Comparison of ENCODE assay signal across 12 cellular contexts in genomic region chrX:13662537-13662841, GRCh38. TPM values are rescaled to one million over a fixed set of nuclear protein-coding genes. Genes with fewer than 3 reads are reported as not detected.
DNase-seq lines count a peak whose midpoint lies in the region; ATAC-seq, FAIRE-seq and TF ChIP-seq lines count a peak whose summit lies in the region.
"Had no signal": no experiment of that assay in that cellular context is flagged by ENCODE, and none has a peak within 500 bp of the region (broad histone marks: within the 10 kb centered on the region; RNA-seq: fewer than 3 reads in every experiment).

No MANE protein-coding gene starts in this region.

- H3K27ac ChIP-seq in MM.1S (ENCODE audit: low read length) (peak overlapping the region; percentile 100), small intestine (ENCODE audit: low read depth in 1 of 2, low read length in 1 of 2) (peak overlapping the region in 1 of 2 donors; percentile 76)

- H3K4me1 Mint-ChIP-seq in activated CD4-positive, alpha-beta T cell treated with anti-CD3 and anti-CD28 coated beads for 36 hours = peaks cover 26% of the 10 kb centered on the region
- no peaks in the 10 kb centered on the region for H3K4me1 Mint-ChIP-seq in stimulated activated memory B cell treated with anti-CD40 and anti-IgM and Interleukin-4, amounts not matched to agents 10 μg/mL and 1 μg/mL and 100 μg/mL, for 72 hours
- peaks cover 9 to 20% (median 10%) of the 10 kb centered on the region in 3 donors for H3K4me1 Mint-ChIP-seq in T-cell

- H3K79me2 ChIP-seq in MM.1S (ENCODE audit: low read length) = peaks cover 12% of the 10 kb centered on the region

- peak overlapping the region; percentile 79 for H3K4me2 ChIP-seq in MM.1S (ENCODE audit: low read depth, low read length)

- FAIRE-seq in small intestine (lab: Jason Lieb, UNC) = no peak
- FAIRE-seq: G401.6 had no signal

- CTCF ChIA-PET in activated CD4-positive, alpha-beta T cell treated with anti-CD3 and anti-CD28 coated beads for 36 hours (lab: Charles Lee) = interaction anchor here (0.6 to 1.1 kb wide), 5 partner anchors 54 to 571 kb away, joined by 3 to 4 read pairs (median 3); no protein-coding TSS in a partner anchor
- CTCF ChIA-PET in T-cell (lab: Charles Lee) = interaction anchor here (0.6 to 1.1 kb wide), 6 partner anchors 9 to 849 kb away, joined by 3 to 6 read pairs (median 3); no protein-coding TSS in a partner anchor

- WGBS in small intestine, 3 donors = 43 to 64% (median 55%) methylated on average over 1 of the region's 1 CpG

- H3K9me3 Mint-ChIP-seq in activated CD4-positive, alpha-beta T cell treated with anti-CD3 and anti-CD28 coated beads for 36 hours (ENCODE audit: low read depth) = no peaks in the 10 kb centered on the region
- H3K9me3 Mint-ChIP-seq in stimulated activated memory B cell treated with anti-CD40 and anti-IgM and Interleukin-4, amounts not matched to agents 10 μg/mL and 1 μg/mL and 100 μg/mL, for 72 hours = no peaks in the 10 kb centered on the region
- no peaks in the 10 kb centered on the region for H3K9me3 Mint-ChIP-seq in T-cell
- H3K9me3 Mint-ChIP-seq: activated naive CD4-positive, alpha-beta T cell treated with anti-CD3 and anti-CD28 coated beads, Interleukin-2, amount 50 U/mL, for 24 hours had no signal

- H3K27me3 ChIP-seq in MM.1S (replicated peaks; ENCODE audit: insufficient read depth, low read length) (no peaks in the 10 kb centered on the region), small intestine (ENCODE audit: control insufficient read depth in 2 of 2, insufficient read depth in 2 of 2, low read length in 2 of 2) (no peaks in the 10 kb centered on the region)

- no peaks in the 10 kb centered on the region for H3K27me3 Mint-ChIP-seq in activated CD4-positive, alpha-beta T cell treated with anti-CD3 and anti-CD28 coated beads for 36 hours
- no peaks in the 10 kb centered on the region for H3K27me3 Mint-ChIP-seq in stimulated activated memory B cell treated with anti-CD40 and anti-IgM and Interleukin-4, amounts not matched to agents 10 μg/mL and 1 μg/mL and 100 μg/mL, for 72 hours
- peaks cover 0 to 3% of the 10 kb centered on the region in 2 donors for H3K27me3 Mint-ChIP-seq in T-cell
- H3K27me3 Mint-ChIP-seq: activated naive CD4-positive, alpha-beta T cell treated with anti-CD3 and anti-CD28 coated beads, Interleukin-2, amount 50 U/mL, for 24 hours had no signal

- 0 out of 2 replicates have a peak overlapping the region, but pooled peaks have one; percentile 45 for H2AFZ ChIP-seq in MM.1S (ENCODE audit: low read length)

- H4K20me1 ChIP-seq in MM.1S (ENCODE audit: insufficient read depth, low read length) = no peaks in the 10 kb centered on the region

- peaks cover 12% of the 10 kb centered on the region for H3K36me3 Mint-ChIP-seq in activated CD4-positive, alpha-beta T cell treated with anti-CD3 and anti-CD28 coated beads for 36 hours (ENCODE audit: low read depth)
- H3K36me3 Mint-ChIP-seq in stimulated activated memory B cell treated with anti-CD40 and anti-IgM and Interleukin-4, amounts not matched to agents 10 μg/mL and 1 μg/mL and 100 μg/mL, for 72 hours = peaks cover 6% of the 10 kb centered on the region
- H3K36me3 Mint-ChIP-seq in T-cell = peaks cover 19% of the 10 kb centered on the region

- H3K9me3 ChIP-seq in MM.1S (replicated peaks; ENCODE audit: insufficient read depth, low read length) (no peaks in the 10 kb centered on the region), small intestine (ENCODE audit: control insufficient read depth, low read depth) (no peaks in the 10 kb centered on the region)

- H3K4me3 ChIP-seq in MM.1S (ENCODE audit: low read length) (peak overlapping the region; percentile 62), small intestine (ENCODE audit: low read depth in 1 of 2, low read length in 2 of 2) (no peak overlapping the region)

- H3F3A ChIP-seq in MM.1S (ENCODE audit: insufficient read depth, low read length) = peaks cover 10% of the 10 kb centered on the region

- POLR2A ChIA-PET in activated CD4-positive, alpha-beta T cell treated with anti-CD3 and anti-CD28 coated beads for 36 hours (lab: Charles Lee) = interaction anchor here (1.1 to 1.2 kb wide), 2 partner anchors 26 to 28 kb away, joined by 3 read pairs; no protein-coding TSS in a partner anchor
- POLR2A ChIA-PET in T-cell (lab: Charles Lee) = interaction anchor here in 1 of 2 donors (0.6 to 0.8 kb wide), 2 partner anchors 25 to 28 kb away, joined by 3 read pairs; no protein-coding TSS in a partner anchor

- no peak for DNase-seq in activated CD4-positive, alpha-beta T cell treated with anti-CD3 and anti-CD28 coated beads for 36 hours
- DNase-seq in activated CD4-positive, alpha-beta T cell treated with anti-CD3 and anti-CD28 coated beads for 4 hours = no peak
- no peak for DNase-seq in MM.1S
- peak; percentile 29 for DNase-seq in fibroblast of the conjunctiva (ENCODE audit: low read depth)
- DNase-seq in T-cell = no peak
- DNase-seq in small intestine = no peak
- DNase-seq: activated CD4-positive, alpha-beta T cell treated with anti-CD3 and anti-CD28 coated beads for 1 hour; NCI-H510A treated with DMSO at 0.1 percent for 48 hours had no signal

- H3K4me3 Mint-ChIP-seq in activated CD4-positive, alpha-beta T cell treated with anti-CD3 and anti-CD28 coated beads for 36 hours = peak overlapping the region; percentile 43
- H3K4me3 Mint-ChIP-seq in stimulated activated memory B cell treated with anti-CD40 and anti-IgM and Interleukin-4, amounts not matched to agents 10 μg/mL and 1 μg/mL and 100 μg/mL, for 72 hours = no peak overlapping the region
- no peak overlapping the region for H3K4me3 Mint-ChIP-seq in T-cell
- H3K4me3 Mint-ChIP-seq: activated naive CD4-positive, alpha-beta T cell treated with anti-CD3 and anti-CD28 coated beads, Interleukin-2, amount 50 U/mL, for 24 hours had no signal

- H3K9me2 ChIP-seq in MM.1S (replicated peaks; ENCODE audit: insufficient read depth, low read length) = no peaks in the 10 kb centered on the region

- peak overlapping the region; percentile 88 for H3K9ac ChIP-seq in MM.1S (ENCODE audit: low read length)

- H3K4me1 ChIP-seq in MM.1S (ENCODE audit: low read length) (peaks cover 29% of the 10 kb centered on the region), small intestine (ENCODE audit: control insufficient read depth in 2 of 2, insufficient read depth in 1 of 2, low read depth in 1 of 2, low read length in 1 of 2) (no peaks in the 10 kb centered on the region)

- no peak for TF ChIP-seq CTCF in MM.1S (IDR thresholded peaks at IDR 0.05; ENCODE audit: low read length)

- no peak for ATAC-seq in activated CD4-positive, alpha-beta T cell treated with anti-CD3 and anti-CD28 coated beads for 36 hours
- ATAC-seq in stimulated activated memory B cell treated with anti-CD40 and anti-IgM and Interleukin-4, amounts not matched to agents 10 μg/mL and 1 μg/mL and 100 μg/mL, for 72 hours = no peak
- ATAC-seq in T-cell (replicated peaks in 1 of 4) = no peak
- ATAC-seq in HG02678 (IDR thresholded peaks at IDR 0.05; ENCODE audit: unreplicated experiment) = no peak

- intact Hi-C loops in activated CD4-positive, alpha-beta T cell treated with anti-CD3 and anti-CD28 coated beads for 36 hours (cut with DNase I, micrococcal nuclease) = no loop called here

- peak overlapping the region; percentile 51 for H3K27ac Mint-ChIP-seq in activated CD4-positive, alpha-beta T cell treated with anti-CD3 and anti-CD28 coated beads for 36 hours
- peak overlapping the region; percentile 46 for H3K27ac Mint-ChIP-seq in stimulated activated memory B cell treated with anti-CD40 and anti-IgM and Interleukin-4, amounts not matched to agents 10 μg/mL and 1 μg/mL and 100 μg/mL, for 72 hours
- peak overlapping the region in 1 of 2 donors; percentile 65 for H3K27ac Mint-ChIP-seq in T-cell

- H3K36me3 ChIP-seq in MM.1S (replicated peaks; ENCODE audit: insufficient read depth, low read length) (no peaks in the 10 kb centered on the region), small intestine (ENCODE audit: control insufficient read depth in 2 of 2, insufficient read depth in 2 of 2, low read length in 2 of 2) (peaks cover 0 to 2% of the 10 kb centered on the region in 2 donors)

RNA-seq across cellular contexts. Expression of gene TCEANC, which starts 9.5 kb away (rescaled TPM):
- 1 to 10 TPM; 1.9 to 2.3 TPM for total RNA-seq in activated CD4-positive, alpha-beta T cell treated with anti-CD3 and anti-CD28 coated beads for 36 hours
- 10 to 100 TPM in 1 of 5 donors, 1 to 10 TPM in 4; 8.0 to 12.8 (median 9.5) TPM for total RNA-seq in T-cell
- 1 to 10 TPM; 1.4 to 2.2 (median 1.6) TPM for polyA plus RNA-seq in small intestine

RNA-seq across cellular contexts. Expression of gene RAB9A, which starts 26.4 kb away (rescaled TPM):
- 10 to 100 TPM; 24.9 to 31.4 TPM for total RNA-seq in activated CD4-positive, alpha-beta T cell treated with anti-CD3 and anti-CD28 coated beads for 36 hours
- 10 to 100 TPM; 12.2 to 27.3 (median 16.4) TPM for total RNA-seq in T-cell
- polyA plus RNA-seq in small intestine = 10 to 100 TPM; 16.5 to 32.4 (median 25.3) TPM
